In genomic region chr9:33577786-33578185, GRCh38 we compare ENCODE assay signal across 3 cellular contexts. TPM values are rescaled to one million over a fixed set of nuclear protein-coding genes. Genes with fewer than 3 reads are reported as not detected.
"Had no signal": no experiment of that assay in that cellular context is flagged by ENCODE, and none has a peak within 500 bp of the region (broad histone marks: within the 10 kb centered on the region; RNA-seq: fewer than 3 reads in every experiment).

No MANE protein-coding gene starts in this region.

RNA-seq across cellular contexts. Expression of gene ANKRD18B, which starts 53.7 kb away (rescaled TPM):
- total RNA-seq: left ventricle myocardium inferior, mesenteric fat pad had no signal
- polyA plus RNA-seq: immature natural killer cell had no signal
